ENCODE assay signal across 31 cellular contexts in genomic region chr11:134797411-134798089, GRCh38.
"Had no signal": no experiment of that assay in that cellular context is flagged by ENCODE, and none has a peak within 500 bp of the region (broad histone marks: within the 10 kb centered on the region; RNA-seq: fewer than 3 reads in every experiment).

No MANE protein-coding gene starts in this region.

- H3K4me1 ChIP-seq: gastrocnemius medialis, parathyroid adenoma, transverse colon, uterus had no signal

- H3K79me2 ChIP-seq: parathyroid adenoma had no signal

- H3K36me3 Mint-ChIP-seq: memory B cell, natural killer cell had no signal

- H3K4me2 ChIP-seq: smooth muscle cell had no signal

- H3K4me1 Mint-ChIP-seq: memory B cell; stimulated activated naive CD8-positive, alpha-beta T cell treated with anti-CD3 and anti-CD28 coated beads, Interleukin-15, amount 100 ng/mL, for 72 hours had no signal

- FAIRE-seq: colon, islet of Langerhans had no signal

- H3K4me3 Mint-ChIP-seq: endodermal cell; memory B cell; natural killer cell; stimulated activated naive CD8-positive, alpha-beta T cell treated with anti-CD3 and anti-CD28 coated beads, Interleukin-15, amount 100 ng/mL, for 72 hours had no signal

- H2AFZ ChIP-seq: parathyroid adenoma had no signal

- H3K9me3 ChIP-seq: gastrocnemius medialis, heart left ventricle, neutrophil, suprapubic skin, transverse colon, upper lobe of right lung, uterus had no signal

- H3K27ac Mint-ChIP-seq: endodermal cell; memory B cell; natural killer cell; progenitor cell of endocrine pancreas; stimulated activated naive CD8-positive, alpha-beta T cell treated with anti-CD3 and anti-CD28 coated beads, Interleukin-15, amount 100 ng/mL, for 72 hours had no signal

- H3K9me3 Mint-ChIP-seq: endodermal cell; memory B cell; natural killer cell; stimulated activated naive CD8-positive, alpha-beta T cell treated with anti-CD3 and anti-CD28 coated beads, Interleukin-15, amount 100 ng/mL, for 72 hours had no signal

- ATAC-seq: esophagus mucosa; gastrocnemius medialis; heart left ventricle; left cardiac atrium; left ventricle myocardium superior; natural killer cell; sciatic nerve; stimulated activated naive CD8-positive, alpha-beta T cell treated with anti-CD3 and anti-CD28 coated beads, Interleukin-15, amount 100 ng/mL, for 72 hours; upper lobe of right lung had no signal

- H3K27me3 ChIP-seq: uterus had no signal

- H3K27ac ChIP-seq: dorsolateral prefrontal cortex, epithelial cell of prostate, gastrocnemius medialis, heart left ventricle, neutrophil, parathyroid adenoma, suprapubic skin, transverse colon, upper lobe of right lung, uterus had no signal

- H3K4me3 ChIP-seq: dorsolateral prefrontal cortex, gastrocnemius medialis, heart left ventricle, lung, smooth muscle cell, suprapubic skin, transverse colon, upper lobe of right lung, uterus had no signal

- DNase-seq: dorsolateral prefrontal cortex; effector CD8-positive, alpha-beta T cell; endodermal cell; foreskin fibroblast; gastrocnemius medialis; heart left ventricle; hippocampal formation; left cardiac atrium; left ventricle myocardium superior; natural killer cell; stimulated activated CD4-positive, alpha-beta T cell treated with anti-CD3 and anti-CD28 coated beads, Interleukin-12 subunit alpha, Interleukin-12 subunit beta, amount 100 ng/mL, for 4 hours; stimulated activated CD4-positive, alpha-beta T cell treated with anti-CD3 and anti-CD28 coated beads, Interleukin-1b, Interleukin-23, amount 100 ng/mL, for 48 hours; stimulated activated CD4-positive, alpha-beta T cell treated with anti-CD3 and anti-CD28 coated beads, Interleukin-4, amount 100 ng/mL, for 1 hour; stimulated activated CD8-positive, alpha-beta memory T cell treated with anti-CD3 and anti-CD28 coated beads, Interleukin-4, amount 100 ng/mL, for 48 hours; stimulated activated naive CD4-positive, alpha-beta T cell; stimulated activated naive CD8-positive, alpha-beta T cell treated with anti-CD3 and anti-CD28 coated beads, Interleukin-15, amount 100 ng/mL, for 72 hours; transverse colon; upper lobe of right lung; uterus had no signal

- H3K36me3 ChIP-seq: gastrocnemius medialis, heart left ventricle, neutrophil, suprapubic skin, transverse colon, upper lobe of right lung, uterus had no signal

- H3K9ac ChIP-seq: parathyroid adenoma had no signal
